In the genomic region with DNA sequence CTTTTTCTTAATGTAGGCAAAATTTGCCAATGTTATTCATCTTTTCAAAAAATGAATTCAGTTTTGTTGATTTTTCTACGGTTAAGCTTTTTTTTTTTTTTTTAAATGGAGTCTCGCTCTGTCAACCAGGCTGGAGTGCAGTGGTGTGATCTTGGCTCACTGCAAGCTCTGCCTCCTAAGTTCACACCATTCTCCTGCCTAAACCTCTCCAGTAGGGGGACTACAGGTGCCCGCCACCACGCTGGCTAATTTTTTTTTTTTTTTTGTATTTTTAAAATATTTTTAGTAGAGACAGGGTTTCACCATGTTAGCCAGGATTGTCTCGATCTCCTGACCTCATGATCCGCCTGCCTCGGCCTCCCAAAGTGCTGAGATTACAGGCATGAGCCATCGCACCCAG, we compare ENCODE assay signal across 5 cellular contexts. TPM values are rescaled to one million over a fixed set of nuclear protein-coding genes. Genes with fewer than 3 reads are reported as not detected.
"Had no signal": no experiment of that assay in that cellular context is flagged by ENCODE, and none has a peak within 500 bp of the region (broad histone marks: within the 10 kb centered on the region; RNA-seq: fewer than 3 reads in every experiment).

No MANE protein-coding gene starts in this region.

RNA-seq across cellular contexts. Expression of a gene that starts 52.0 kb away (rescaled TPM):
- total RNA-seq: PC-3, PC-9, RPMI7951, SK-MEL-5 had no signal
- polyA plus RNA-seq: SK-N-SH had no signal
